In genomic region chr7:24942226-24942625, GRCh38 we compare ENCODE assay signal across 2 cellular contexts.
TF ChIP-seq lines count a peak whose summit lies in the region.

No MANE protein-coding gene starts in this region.

TF ChIP-seq in GM23338, 12 proteins besides CTCF, POLR2A, EP300 and RAD21:
- TF ChIP-seq POLR2AphosphoS5 (IDR thresholded peaks at IDR 0.05; ENCODE audit: low read depth) (no peak), ZNF331 (CRISPR knock-in tag; IDR thresholded peaks at IDR 0.05; ENCODE audit: low read depth) (no peak), NANOG (IDR thresholded peaks at IDR 0.05; ENCODE audit: borderline replicate concordance) (no peak), JUNB (IDR thresholded peaks at IDR 0.05; ENCODE audit: unreplicated experiment) (no peak), ZNF462 (CRISPR knock-in tag; IDR thresholded peaks at IDR 0.05) (peak; percentile 43; the same call in 1 of the 2 replicates), ZNF114 (CRISPR knock-in tag; IDR thresholded peaks at IDR 0.05) (no peak), ETS1 (IDR thresholded peaks at IDR 0.05) (no peak), REST (IDR thresholded peaks at IDR 0.05; ENCODE audit: unreplicated experiment) (no peak)

TF ChIP-seq in H1, 55 proteins besides CTCF, POLR2A, EP300 and RAD21:
- peak; percentile 20; the same call in 1 of the 2 replicates for TF ChIP-seq TEAD4 (IDR thresholded peaks at IDR 0.05; ENCODE audit: low read depth, low read length)
- TF ChIP-seq NRF1 (IDR thresholded peaks at IDR 0.05; ENCODE audit: low read depth, low read length), result no peak
- TF ChIP-seq USF2 (IDR thresholded peaks at IDR 0.05; ENCODE audit: low read length), result no peak
